ENCODE assay signal across 16 cellular contexts in the genomic region with DNA sequence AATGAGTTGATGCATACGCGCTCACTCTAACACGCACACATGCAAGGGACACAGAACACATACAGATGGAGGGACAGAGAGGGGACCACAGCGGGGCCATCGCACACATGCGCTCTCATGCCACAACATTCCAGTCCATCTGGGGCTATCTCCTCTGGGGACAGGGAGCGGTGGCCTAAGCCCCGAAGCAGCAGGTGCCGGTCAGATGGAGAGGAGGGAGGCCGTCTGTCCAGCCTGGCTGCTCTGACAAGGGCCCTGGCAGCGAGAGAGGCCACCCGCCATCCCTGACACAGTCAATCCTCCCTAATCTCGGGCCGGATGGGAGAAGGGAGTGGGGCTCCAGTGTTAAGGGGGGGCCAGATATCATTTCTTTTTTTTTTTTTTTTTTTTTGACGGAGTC.
A peak's percentile ranks its signal among the peaks of the same experiment; 100 is the strongest.
DNase-seq lines count a peak whose midpoint lies in the region; ATAC-seq, FAIRE-seq and TF ChIP-seq lines count a peak whose summit lies in the region.
"Had no signal": no experiment of that assay in that cellular context is flagged by ENCODE, and none has a peak within 500 bp of the region (broad histone marks: within the 10 kb centered on the region; RNA-seq: fewer than 3 reads in every experiment).

No MANE protein-coding gene starts in this region.

- peak overlapping the region; percentile 32 for H3K27ac Mint-ChIP-seq in Caco-2 (ENCODE audit: unreplicated experiment)
- H3K27ac Mint-ChIP-seq in neural crest cell (ENCODE audit: unreplicated experiment): no peak overlapping the region
- H3K27ac Mint-ChIP-seq in activated T-helper 2 cell treated with anti-CD3 and anti-CD28 coated beads, Interferon-gamma antibody, Interleukin-2, Interleukin-4, amounts not matched to agents 10 μg/mL and 5 μg/mL and 100 μg/mL, durations not matched to agents 14 hours and 24 hours and 36 hours: no peak overlapping the region

- DNase-seq in Caco-2 (no peak), HCT116 (ENCODE audit: low read depth, low spot score) (no peak), GM12878 (ENCODE audit: low read depth, low spot score) (no peak), neural crest cell (ENCODE audit: low read depth, low spot score) (no peak), Peyer's patch (no peak), erythroblast (lab: John Stamatoyannopoulos, UW) (no peak)
- no peak for DNase-seq in activated T-helper 2 cell treated with anti-CD3 and anti-CD28 coated beads, Interferon-gamma antibody, Interleukin-2, Interleukin-4, amounts not matched to agents 10 μg/mL and 5 μg/mL and 100 μg/mL, durations not matched to agents 14 hours and 24 hours and 36 hours (ENCODE audit: low spot score)
- DNase-seq: EL; MV-4-11; NCI-H1417; NCI-H1930; NCI-H446; NCI-H69; NK-92 treated with Interleukin-12 subunit alpha and Interleukin-12 subunit beta, amount 100 ng/mL, for 24 hours had no signal

- peaks cover 31% of the 10 kb centered on the region for H3K36me3 Mint-ChIP-seq in Caco-2 (ENCODE audit: insufficient read depth, unreplicated experiment)
- peaks cover 17% of the 10 kb centered on the region for H3K36me3 Mint-ChIP-seq in neural crest cell (ENCODE audit: low read depth)
- H3K36me3 Mint-ChIP-seq in activated T-helper 2 cell treated with anti-CD3 and anti-CD28 coated beads, Interferon-gamma antibody, Interleukin-2, Interleukin-4, amounts not matched to agents 10 μg/mL and 5 μg/mL and 100 μg/mL, durations not matched to agents 14 hours and 24 hours and 36 hours (ENCODE audit: low read depth): peaks cover 52% of the 10 kb centered on the region

- H3K9ac ChIP-seq in HCT116 (ENCODE audit: low read length) (no peak overlapping the region), GM12878 (ENCODE audit: control insufficient read depth, insufficient read depth, low read length) (no peak overlapping the region)

- in situ Hi-C loops in GM12878 (cut with MboI): no loop called here

- H3K79me2 ChIP-seq in HCT116 (ENCODE audit: insufficient read depth, low read length) (no peaks in the 10 kb centered on the region), GM12878 (ENCODE audit: control insufficient read depth, insufficient read depth, low read length) (no peaks in the 10 kb centered on the region)

- H3K9me3 ChIP-seq in Caco-2 (no peaks in the 10 kb centered on the region), HCT116 (ENCODE audit: control insufficient read depth in 1 of 2, insufficient read depth in 1 of 2, low read depth in 1 of 2, low read length in 2 of 2) (no peaks in the 10 kb centered on the region), GM12878 (replicated peaks; ENCODE audit: control insufficient read depth, insufficient read depth, low read length) (no peaks in the 10 kb centered on the region), Peyer's patch (no peaks in the 10 kb centered on the region)
- H3K9me3 ChIP-seq: HAP-1 had no signal

- H4K20me1 ChIP-seq in HCT116 (ENCODE audit: insufficient read depth) (no peaks in the 10 kb centered on the region), GM12878 (ENCODE audit: control insufficient read depth, insufficient read depth) (no peaks in the 10 kb centered on the region; the same call in 1 of the 2 replicates)

- H3K4me1 ChIP-seq in Caco-2 (no peaks in the 10 kb centered on the region), HCT116 (ENCODE audit: control insufficient read depth in 1 of 2, insufficient read depth in 2 of 2, low read length in 2 of 2) (no peaks in the 10 kb centered on the region), GM12878 (ENCODE audit: control insufficient read depth, insufficient read depth, low read length) (no peaks in the 10 kb centered on the region), Peyer's patch (no peaks in the 10 kb centered on the region)
- H3K4me1 ChIP-seq: HAP-1 had no signal

- no peak for FAIRE-seq in GM12878 (lab: Jason Lieb, UNC)
- FAIRE-seq: GM19239 had no signal

- POLR2A ChIA-PET in Caco-2 (lab: Charles Lee) (no interaction called here), HCT116 (lab: Charles Lee) (no interaction called here), GM12878 (lab: Charles Lee) (no interaction called here)

- H3K4me3 Mint-ChIP-seq in Caco-2 (ENCODE audit: unreplicated experiment) (no peak overlapping the region), neural crest cell (peak overlapping the region; percentile 21)
- no peak overlapping the region for H3K4me3 Mint-ChIP-seq in activated T-helper 2 cell treated with anti-CD3 and anti-CD28 coated beads, Interferon-gamma antibody, Interleukin-2, Interleukin-4, amounts not matched to agents 10 μg/mL and 5 μg/mL and 100 μg/mL, durations not matched to agents 14 hours and 24 hours and 36 hours (ENCODE audit: low read depth)

- H3K9me3 Mint-ChIP-seq in Caco-2 (ENCODE audit: unreplicated experiment): no peaks in the 10 kb centered on the region
- no peaks in the 10 kb centered on the region for H3K9me3 Mint-ChIP-seq in neural crest cell
- no peaks in the 10 kb centered on the region for H3K9me3 Mint-ChIP-seq in activated T-helper 2 cell treated with anti-CD3 and anti-CD28 coated beads, Interferon-gamma antibody, Interleukin-2, Interleukin-4, amounts not matched to agents 10 μg/mL and 5 μg/mL and 100 μg/mL, durations not matched to agents 14 hours and 24 hours and 36 hours

- H3K4me3 ChIP-seq in Caco-2 (ENCODE audit: low read depth, low read length) (no peak overlapping the region), HCT116 (replicated peaks in 1 of 2; ENCODE audit: low read depth in 1 of 2, low read length in 2 of 2) (no peak overlapping the region), GM12878 (no peak overlapping the region), Peyer's patch (no peak overlapping the region)
- H3K4me3 ChIP-seq: HAP-1 had no signal

- TSS peak; percentile 57 for BruUV-seq in Caco-2 (replicated peaks; lab: Mats Ljungman, UMichigan)
- TSS peak; percentile 55 for BruUV-seq in HCT116 (replicated peaks; lab: Mats Ljungman, UMichigan)
- BruUV-seq in GM12878 (replicated peaks; lab: Mats Ljungman, UMichigan): TSS peak; percentile 52

- WGBS in GM12878 (ENCODE audit: insufficient coverage, insufficient replicate concordance, low lambda C conversion rate, missing lambda C conversion rate): 98% methylated on average over 14 of the region's 15 CpGs

- TF ChIP-seq RAD21 in HCT116 (IDR thresholded peaks at IDR 0.05; ENCODE audit: low read depth) (no peak), GM12878 (IDR thresholded peaks at IDR 0.05; ENCODE audit: insufficient read depth, low read depth, low read length) (no peak)

- H3K4me1 Mint-ChIP-seq in Caco-2 (ENCODE audit: low read depth, unreplicated experiment) (no peaks in the 10 kb centered on the region), neural crest cell (no peaks in the 10 kb centered on the region)
- H3K4me1 Mint-ChIP-seq in activated T-helper 2 cell treated with anti-CD3 and anti-CD28 coated beads, Interferon-gamma antibody, Interleukin-2, Interleukin-4, amounts not matched to agents 10 μg/mL and 5 μg/mL and 100 μg/mL, durations not matched to agents 14 hours and 24 hours and 36 hours (ENCODE audit: low read depth): peaks cover 24% of the 10 kb centered on the region

- no peak for TF ChIP-seq EP300 in GM12878 (IDR thresholded peaks at IDR 0.05; ENCODE audit: borderline replicate concordance in 1 of 2, control insufficient read depth in 1 of 2, low read depth in 2 of 2, low read length in 2 of 2)

- H3K27me3 Mint-ChIP-seq in Caco-2 (ENCODE audit: insufficient read depth, unreplicated experiment) (no peaks in the 10 kb centered on the region), neural crest cell (ENCODE audit: low read depth) (no peaks in the 10 kb centered on the region)
- H3K27me3 Mint-ChIP-seq in activated T-helper 2 cell treated with anti-CD3 and anti-CD28 coated beads, Interferon-gamma antibody, Interleukin-2, Interleukin-4, amounts not matched to agents 10 μg/mL and 5 μg/mL and 100 μg/mL, durations not matched to agents 14 hours and 24 hours and 36 hours (ENCODE audit: low read depth): no peaks in the 10 kb centered on the region

- H3K4me2 ChIP-seq in HCT116 (ENCODE audit: low read length): no peak overlapping the region
- no peak overlapping the region for H3K4me2 ChIP-seq in GM12878 (ENCODE audit: control insufficient read depth, insufficient read depth)

- SMC1A ChIA-PET in GM12878 (lab: Charles Lee; ENCODE audit: uncharacterized antibody, unreplicated experiment): no interaction called here

- H3K36me3 ChIP-seq in Caco-2 (ENCODE audit: control insufficient read depth, insufficient read depth, low read length): no peaks in the 10 kb centered on the region
- H3K36me3 ChIP-seq in HCT116 (ENCODE audit: control insufficient read depth in 1 of 2, insufficient read depth in 2 of 2, low read length in 2 of 2): peaks cover 2 to 6% of the 10 kb centered on the region in 2 experiments; a peak in 1 of 4 replicates
- peaks cover 4 to 12% of the 10 kb centered on the region in 2 experiments; a peak in 3 of 4 replicates for H3K36me3 ChIP-seq in GM12878 (ENCODE audit: control insufficient read depth in 2 of 2, insufficient read depth in 2 of 2, low read length in 1 of 2)
- H3K36me3 ChIP-seq in Peyer's patch: peaks cover 0 to 52% (median 0%) of the 10 kb centered on the region in 3 donors

- intact Hi-C loops in Caco-2 (cut with micrococcal nuclease; ENCODE audit: unreplicated experiment): no loop called here
- intact Hi-C loops in HCT116 (cut with micrococcal nuclease): no loop called here
- intact Hi-C loops in GM12878 (cut with micrococcal nuclease; ENCODE audit: unreplicated experiment): no loop called here
- intact Hi-C loops in activated T-helper 2 cell treated with anti-CD3 and anti-CD28 coated beads, Interferon-gamma antibody, Interleukin-2, Interleukin-4, amounts not matched to agents 10 μg/mL and 5 μg/mL and 100 μg/mL, durations not matched to agents 14 hours and 24 hours and 36 hours (cut with micrococcal nuclease): no loop called here

- RAD21 ChIA-PET in HCT116 (lab: Charles Lee; ENCODE audit: low non-redundant PET in 1 of 2, low total read pairs in 2 of 2, uncharacterized antibody in 2 of 2, unreplicated experiment in 2 of 2) (no interaction called here), GM12878 (lab: Charles Lee; ENCODE audit: unreplicated experiment) (no interaction called here)

- H3K27ac ChIP-seq in HCT116 (ENCODE audit: low read depth, low read length) (no peak overlapping the region), GM12878 (ENCODE audit: control insufficient read depth, insufficient read depth) (no peak overlapping the region), Peyer's patch (no peak overlapping the region)

- H3K27me3 ChIP-seq in Caco-2 (replicated peaks; ENCODE audit: control insufficient read depth, insufficient read depth, low read length): no peaks in the 10 kb centered on the region
- H3K27me3 ChIP-seq in HCT116 (ENCODE audit: insufficient read depth, low read length): no peaks in the 10 kb centered on the region
- H3K27me3 ChIP-seq in GM12878 (replicated peaks in 1 of 2; ENCODE audit: control insufficient read depth in 2 of 2, insufficient read depth in 2 of 2, low read length in 1 of 2): no peaks in the 10 kb centered on the region
- no peaks in the 10 kb centered on the region for H3K27me3 ChIP-seq in Peyer's patch

- CTCF ChIA-PET in Caco-2 (lab: Charles Lee) (no interaction called here), HCT116 (lab: Charles Lee) (interaction anchor here (0.7 kb wide), 1 partner anchor 18 kb away, joined by 3 read pairs; no protein-coding TSS in a partner anchor), GM12878 (lab: Yijun Ruan, JAX) (no interaction called here)

- no peak for TF ChIP-seq POLR2A in HCT116 (IDR thresholded peaks at IDR 0.05; ENCODE audit: borderline replicate concordance, extremely low read depth, insufficient read depth, insufficient read length)
- TF ChIP-seq POLR2A in GM12878 (IDR thresholded peaks at IDR 0.05; ENCODE audit: low read depth, low read length): no peak
- TF ChIP-seq POLR2A in Peyer's patch (IDR thresholded peaks at IDR 0.05): no peak
- TF ChIP-seq POLR2A in erythroblast (IDR thresholded peaks at IDR 0.05; ENCODE audit: low read length): no peak

- no peak for TF ChIP-seq CTCF in Caco-2 (IDR thresholded peaks at IDR 0.05; ENCODE audit: insufficient read depth in 1 of 2, low read depth in 1 of 2, low read length in 1 of 2, severe bottlenecking in 1 of 2, unreplicated experiment in 1 of 2)
- TF ChIP-seq CTCF in HCT116 (IDR thresholded peaks at IDR 0.05 in 2 of 3, conservative IDR thresholded peaks at IDR 0.05 in 1 of 3; ENCODE audit: borderline replicate concordance in 1 of 3, insufficient read depth in 1 of 3, low read depth in 2 of 3, low read length in 2 of 3): no peak
- TF ChIP-seq CTCF in GM12878 (IDR thresholded peaks at IDR 0.05 in 2 of 3, conservative IDR thresholded peaks at IDR 0.05 in 1 of 3; ENCODE audit: control insufficient read depth in 2 of 3, extremely low read depth in 1 of 3, insufficient read depth in 1 of 3, low read depth in 3 of 3, low read length in 3 of 3): no peak
- no peak for TF ChIP-seq CTCF in neural crest cell (conservative IDR thresholded peaks at IDR 0.05)
- TF ChIP-seq CTCF in Peyer's patch (IDR thresholded peaks at IDR 0.05): no peak

- H3K9me2 ChIP-seq in HCT116 (ENCODE audit: insufficient read depth): no peaks in the 10 kb centered on the region

- no peak for ATAC-seq in HCT116
- no peak for ATAC-seq in GM12878

- H2AFZ ChIP-seq in HCT116 (ENCODE audit: low read depth, low read length, poor library complexity, severe bottlenecking): no peak overlapping the region
- no peak overlapping the region for H2AFZ ChIP-seq in GM12878 (ENCODE audit: control insufficient read depth, low read depth, low read length)
